4 cellular contexts compared by ENCODE assay signal in the genomic region with DNA sequence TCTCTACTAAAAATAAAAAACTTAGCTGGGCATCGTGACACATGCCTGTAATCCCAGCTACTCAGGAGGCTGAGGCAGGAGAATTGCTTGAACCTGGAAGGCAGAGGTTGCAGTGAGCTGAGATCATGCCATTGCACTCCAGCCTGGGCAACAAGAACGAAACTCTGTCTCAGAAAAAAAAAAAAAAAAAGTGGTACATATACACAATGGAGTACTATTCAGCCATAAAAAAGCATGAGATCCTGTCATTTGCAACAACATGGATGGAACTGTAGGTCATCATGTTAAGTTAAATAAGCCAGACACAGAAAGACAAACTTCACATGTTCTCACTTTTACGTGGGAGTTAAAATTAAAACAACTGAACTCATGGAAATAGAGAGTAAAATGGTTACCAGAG. TPM values are rescaled to one million over a fixed set of nuclear protein-coding genes. Genes with fewer than 3 reads are reported as not detected.
DNase-seq lines count a peak whose midpoint lies in the region; ATAC-seq, FAIRE-seq and TF ChIP-seq lines count a peak whose summit lies in the region.
"Not testable (repeated sequence)": the region's sequence is repeated elsewhere in the genome, so short reads cannot be mapped to it uniquely, and the experiment has no call there.

No MANE protein-coding gene starts in this region.

- H3K27ac ChIP-seq in HEK293 (ENCODE audit: extremely low read depth, low read depth, low read length); K562 (ENCODE audit: extremely low read depth, low read depth, low read length): not testable (repeated sequence)

- not testable (repeated sequence) for H3K79me2 ChIP-seq in K562 (ENCODE audit: control insufficient read depth, insufficient read depth, low read length)

- in situ Hi-C loops in K562 (cut with MboI), result not testable (repeated sequence)

- WGBS in K562 (ENCODE audit: insufficient coverage, low coverage, missing lambda C conversion rate), result 23% methylated on average over 2 of the region's 3 CpGs

- not testable (repeated sequence) for H3K9me3 ChIP-seq in HEK293 (ENCODE audit: control insufficient read depth, insufficient read depth, low read depth, low read length); K562 (replicated peaks; ENCODE audit: control insufficient read depth, insufficient read depth, low read depth, low read length)

- BruUV-seq in K562 (replicated peaks; lab: Mats Ljungman, UMichigan), result not testable (repeated sequence)

- not testable (repeated sequence) for H3K9ac ChIP-seq in K562 (ENCODE audit: insufficient read depth in 1 of 2, low read depth in 2 of 2, low read length in 2 of 2)

- H3K27ac Mint-ChIP-seq in endothelial cell (ENCODE audit: unreplicated experiment), result not testable (repeated sequence)

- H3K9me1 ChIP-seq in K562 (ENCODE audit: control insufficient read depth, insufficient read depth, low read length), result not testable (repeated sequence)

- not testable (repeated sequence) for H3K4me2 ChIP-seq in K562 (ENCODE audit: insufficient read depth, low read length)

- not testable (repeated sequence) for H3K4me1 ChIP-seq in HEK293 (ENCODE audit: control insufficient read depth, insufficient read depth, low read length); K562 (replicated peaks in 1 of 2; ENCODE audit: control insufficient read depth in 2 of 2, insufficient read depth in 2 of 2, low read length in 2 of 2)

- H4K20me1 ChIP-seq in K562 (replicated peaks; ENCODE audit: control insufficient read depth, insufficient read depth, low read length), result not testable (repeated sequence)

- not testable (repeated sequence) for H3K4me3 ChIP-seq in HEK293 (ENCODE audit: low read depth, low read length); K562

- not testable (repeated sequence) for TF ChIP-seq EP300 in K562 (IDR thresholded peaks at IDR 0.05; ENCODE audit: low read length)

- not testable (repeated sequence) for ATAC-seq in SK-N-SH treated with all-trans-retinoic acid at 6 μM for 48 hours, K562

- H3K36me3 Mint-ChIP-seq in endothelial cell (ENCODE audit: low read depth, unreplicated experiment), result peaks cover 10% of the 10 kb centered on the region

- peaks cover 0 to 16% of the 10 kb centered on the region in 2 experiments; a peak in 1 of 5 replicates for H3K27me3 ChIP-seq in K562 (ENCODE audit: control insufficient read depth in 2 of 2, insufficient read depth in 2 of 2, low read length in 2 of 2)

- peak overlapping the region; percentile 12 for H3K4me3 Mint-ChIP-seq in endothelial cell (ENCODE audit: unreplicated experiment)

- H3K36me3 ChIP-seq in HEK293 (ENCODE audit: control insufficient read depth in 2 of 2, insufficient read depth in 1 of 2, low read length in 2 of 2); K562 (ENCODE audit: control insufficient read depth, insufficient read depth, low read length): not testable (repeated sequence)

- not testable (repeated sequence) for H3K27me3 Mint-ChIP-seq in endothelial cell (ENCODE audit: unreplicated experiment)

- H3K9me3 Mint-ChIP-seq in endothelial cell (ENCODE audit: unreplicated experiment), result not testable (repeated sequence)

- POLR2A ChIA-PET in HEK293 (lab: Yijun Ruan, JAX), result not testable (repeated sequence)
- POLR2A ChIA-PET in K562 (lab: Yijun Ruan, JAX), result interaction anchor here (1.1 kb wide), 1 partner anchor 15 kb away, joined by 6 read pairs; a partner anchor contains a TSS

- not testable (repeated sequence) for DNase-seq in K562 (ENCODE audit: extremely low read depth in 1 of 4, low spot score in 3 of 4); endothelial cell (ENCODE audit: low spot score)

- not testable (repeated sequence) for FAIRE-seq in K562 (lab: Jason Lieb, UNC)

- not testable (repeated sequence) for H3K4me1 Mint-ChIP-seq in endothelial cell (ENCODE audit: unreplicated experiment)

- intact Hi-C loops in K562 (cut with micrococcal nuclease), result loop anchor here (5.0 kb wide), 1 partner anchor 51 kb away; no protein-coding TSS in a partner anchor

- not testable (repeated sequence) for TF ChIP-seq POLR2A in K562 (conservative IDR thresholded peaks at IDR 0.05)

- not testable (repeated sequence) for TF ChIP-seq CTCF in HEK293 (tag by site-specific recombination; IDR thresholded peaks at IDR 0.05); K562 (IDR thresholded peaks at IDR 0.05 in 2 of 3, conservative IDR thresholded peaks at IDR 0.05 in 1 of 3; ENCODE audit: insufficient read depth in 2 of 3, low read depth in 1 of 3, low read length in 3 of 3); endothelial cell (IDR thresholded peaks at IDR 0.05; ENCODE audit: unreplicated experiment)

- not testable (repeated sequence) for H2AFZ ChIP-seq in K562 (ENCODE audit: low read depth, low read length)

- TF ChIP-seq RAD21 in K562 (CRISPR knock-in tag; conservative IDR thresholded peaks at IDR 0.05 in 1 of 2, IDR thresholded peaks at IDR 0.05 in 1 of 2), result not testable (repeated sequence)

- CTCF ChIA-PET in HEK293 (lab: Yijun Ruan, JAX), result interaction anchor here (0.6 to 1.2 kb wide), 3 partner anchors 15 to 475 kb away, joined by 3 to 4 read pairs (median 3); a partner anchor contains a TSS
- CTCF ChIA-PET in K562 (lab: Yijun Ruan, JAX; ENCODE audit: low intra/inter-chr PET ratio), result not testable (repeated sequence)

TF ChIP-seq in HEK293, 187 proteins besides CTCF, POLR2A, EP300 and RAD21:
- peak; percentile 85 for TF ChIP-seq ZNF146 (tag by site-specific recombination; IDR thresholded peaks at IDR 0.05)

TF ChIP-seq in K562, 482 proteins besides CTCF, POLR2A, EP300 and RAD21 (continues in another document):
- TF ChIP-seq RBM25 (IDR thresholded peaks at IDR 0.05; ENCODE audit: low read depth, low read length, severe bottlenecking), result peak; percentile 12

RNA-seq across cellular contexts. Expression of a gene that starts 14.9 kb away (rescaled TPM):
- 23.7 and 43.2 TPM in 2 replicates for total RNA-seq in K562 (2011; cell fraction: chromatin; rRNA removed; ENCODE audit: low replicate concordance)
- 16.5 and 16.6 TPM in 2 replicates for total RNA-seq in K562 (2011; cell fraction: nucleolus; rRNA removed)
- 24.3 and 26.5 TPM in 2 replicates for total RNA-seq in K562 (2011; cell fraction: nucleoplasm; rRNA removed)
- 9.9 and 10.8 TPM in 2 replicates for total RNA-seq in K562 (2014; rRNA removed)
- 16.8 and 18.5 TPM in 2 replicates for total RNA-seq in K562 (2014; rRNA removed; fragmentation: Illumina TruSeq; extraction: Trizol)
- 12.9 and 15.3 TPM in 2 replicates for total RNA-seq in K562 (2015; rRNA removed; fragmentation: Illumina TruSeq; extraction: Trizol)
- total RNA-seq in K562 (2021), result 13.1 and 13.8 TPM in 2 replicates
- polyA plus RNA-seq in K562 (2011; rRNA removed), result 8.8 and 10.2 TPM in 2 replicates
- polyA plus RNA-seq in K562 (2011; cell fraction: cytosol; rRNA removed), result 5.1 and 8.7 TPM in 2 replicates
- 8.9 and 10.8 TPM in 2 replicates for polyA plus RNA-seq in K562 (2011; cell fraction: nucleus; rRNA removed)
- polyA plus RNA-seq in K562 (2012), result 10.5 and 11.0 TPM in 2 replicates
- polyA plus RNA-seq in K562 (2014; fragmentation: Illumina TruSeq; extraction: Trizol), result 16.7 and 19.0 TPM in 2 replicates
- polyA plus RNA-seq in K562 (2014; fragmentation: Nextera tagmentation; extraction: Ambion mirVana), result 10 to 100 TPM; 20.9 to 35.1 TPM
- polyA plus RNA-seq in K562 (2014; rRNA removed), result 14.2 and 16.3 TPM in 2 replicates
- polyA minus RNA-seq in K562 (2011; rRNA and poly(A)+ RNA removed), result 19.2 and 23.9 TPM in 2 replicates
- 3.1 and 6.2 TPM in 2 replicates for polyA minus RNA-seq in K562 (2011; cell fraction: cytosol; rRNA and poly(A)+ RNA removed)
- polyA minus RNA-seq in K562 (2011; cell fraction: nucleus; rRNA and poly(A)+ RNA removed), result 16.6 and 20.7 TPM in 2 replicates
- total RNA-seq in endothelial cell (ENCODE audit: unreplicated experiment), result 17.3 TPM

RNA-seq across cellular contexts. Expression of a gene that starts 15.2 kb away (rescaled TPM):
- total RNA-seq in K562 (2011; cell fraction: chromatin; rRNA removed; ENCODE audit: low replicate concordance), result 25.9 and 81.9 TPM in 2 replicates
- 15.8 and 16.4 TPM in 2 replicates for total RNA-seq in K562 (2011; cell fraction: nucleolus; rRNA removed)
- 26.4 and 27.9 TPM in 2 replicates for total RNA-seq in K562 (2011; cell fraction: nucleoplasm; rRNA removed)
- total RNA-seq in K562 (2014; rRNA removed), result 12.9 and 14.1 TPM in 2 replicates
- total RNA-seq in K562 (2014; rRNA removed; fragmentation: Illumina TruSeq; extraction: Trizol), result 30.2 TPM in 2 replicates
- 23.6 and 23.7 TPM in 2 replicates for total RNA-seq in K562 (2015; rRNA removed; fragmentation: Illumina TruSeq; extraction: Trizol)
- 15.6 and 20.0 TPM in 2 replicates for total RNA-seq in K562 (2021)
- polyA plus RNA-seq in K562 (2011; rRNA removed), result 23.1 and 32.2 TPM in 2 replicates
- 6.4 and 11.7 TPM in 2 replicates for polyA plus RNA-seq in K562 (2011; cell fraction: cytosol; rRNA removed)
- polyA plus RNA-seq in K562 (2011; cell fraction: nucleus; rRNA removed), result 39.8 and 49.4 TPM in 2 replicates
- polyA plus RNA-seq in K562 (2012), result 11.8 and 18.5 TPM in 2 replicates
- 21.0 and 26.2 TPM in 2 replicates for polyA plus RNA-seq in K562 (2014; fragmentation: Illumina TruSeq; extraction: Trizol)
- 10 to 100 TPM in 1 of 2 experiments, 1 to 10 TPM in 1; 9.4 to 10.3 TPM for polyA plus RNA-seq in K562 (2014; fragmentation: Nextera tagmentation; extraction: Ambion mirVana)
- polyA plus RNA-seq in K562 (2014; rRNA removed), result 19.9 and 28.0 TPM in 2 replicates
- 31.4 and 32.3 TPM in 2 replicates for polyA minus RNA-seq in K562 (2011; rRNA and poly(A)+ RNA removed)
- polyA minus RNA-seq in K562 (2011; cell fraction: cytosol; rRNA and poly(A)+ RNA removed), result 8.7 and 9.4 TPM in 2 replicates
- 22.5 and 31.9 TPM in 2 replicates for polyA minus RNA-seq in K562 (2011; cell fraction: nucleus; rRNA and poly(A)+ RNA removed)
- total RNA-seq in endothelial cell (ENCODE audit: unreplicated experiment), result 20.3 TPM

RNA-seq across cellular contexts. Expression of a gene that starts 46.6 kb away (rescaled TPM):
- 21.5 and 103 TPM in 2 replicates for total RNA-seq in K562 (2011; cell fraction: chromatin; rRNA removed; ENCODE audit: low replicate concordance)
- 11.5 and 15.9 TPM in 2 replicates for total RNA-seq in K562 (2011; cell fraction: nucleolus; rRNA removed)
- total RNA-seq in K562 (2011; cell fraction: nucleoplasm; rRNA removed), result 46.5 and 77.0 TPM in 2 replicates
- total RNA-seq in K562 (2014; rRNA removed), result 22.4 and 80.3 TPM in 2 replicates
- total RNA-seq in K562 (2014; rRNA removed; fragmentation: Illumina TruSeq; extraction: Trizol), result 58.4 and 67.4 TPM in 2 replicates
- total RNA-seq in K562 (2015; rRNA removed; fragmentation: Illumina TruSeq; extraction: Trizol), result 69.1 and 80.4 TPM in 2 replicates
- total RNA-seq in K562 (2021), result 29.0 and 30.7 TPM in 2 replicates
- polyA plus RNA-seq in K562 (2011; rRNA removed), result 26.1 and 34.4 TPM in 2 replicates
- 5.4 and 23.7 TPM in 2 replicates for polyA plus RNA-seq in K562 (2011; cell fraction: cytosol; rRNA removed)
- 24.3 and 24.9 TPM in 2 replicates for polyA plus RNA-seq in K562 (2011; cell fraction: nucleus; rRNA removed)
- 22.7 and 30.4 TPM in 2 replicates for polyA plus RNA-seq in K562 (2012)
- 37.9 and 45.8 TPM in 2 replicates for polyA plus RNA-seq in K562 (2014; fragmentation: Illumina TruSeq; extraction: Trizol)
- polyA plus RNA-seq in K562 (2014; fragmentation: Nextera tagmentation; extraction: Ambion mirVana), result 10 to 100 TPM; 38.5 to 39.7 TPM
- 27.5 and 37.0 TPM in 2 replicates for polyA plus RNA-seq in K562 (2014; rRNA removed)
- polyA minus RNA-seq in K562 (2011; rRNA and poly(A)+ RNA removed), result 17.5 and 22.7 TPM in 2 replicates
- 12.3 and 13.1 TPM in 2 replicates for polyA minus RNA-seq in K562 (2011; cell fraction: cytosol; rRNA and poly(A)+ RNA removed)
- polyA minus RNA-seq in K562 (2011; cell fraction: nucleus; rRNA and poly(A)+ RNA removed), result 20.3 and 40.0 TPM in 2 replicates
- 20.2 TPM for total RNA-seq in endothelial cell (ENCODE audit: unreplicated experiment)
